8 cellular contexts compared by ENCODE assay signal in the genomic region with DNA sequence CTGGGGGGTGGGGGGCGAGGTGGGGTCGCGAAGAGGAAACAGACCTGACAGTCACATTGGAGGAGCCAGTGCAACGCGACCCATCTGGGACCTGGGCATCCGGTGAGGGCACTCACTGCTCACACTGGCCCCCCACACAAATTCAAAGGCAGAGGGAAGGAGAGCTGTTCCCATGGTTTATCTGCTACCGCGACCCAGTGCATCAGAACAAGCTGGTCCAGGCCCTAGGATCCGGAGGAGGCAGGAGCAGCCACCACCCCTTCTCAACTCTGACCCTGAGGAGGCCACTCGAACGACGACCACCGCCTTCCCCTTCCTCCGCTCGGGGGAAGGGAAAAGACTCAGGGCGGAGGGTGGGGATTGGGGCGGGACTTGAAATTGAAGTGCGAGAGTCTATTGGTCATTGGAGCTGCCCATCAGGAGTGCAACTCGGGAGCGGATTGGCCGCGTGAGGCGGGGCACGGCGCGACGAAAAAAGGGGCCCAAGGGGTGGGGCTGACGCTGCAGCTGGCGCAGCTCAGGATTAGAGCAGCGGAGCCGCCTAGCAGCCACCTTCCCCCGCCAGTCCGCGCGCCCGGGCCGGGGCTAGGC. TPM values are rescaled to one million over a fixed set of nuclear protein-coding genes. Genes with fewer than 3 reads are reported as not detected.
DNase-seq lines count a peak whose midpoint lies in the region; ATAC-seq and TF ChIP-seq lines count a peak whose summit lies in the region.

Gene CDK5R2, plus strand, starts transcription at position 526 of the 591 bp plus-strand sequence. CDS start 155 bp downstream, outside the sequence.

- H4K12ac ChIP-seq in trophoblast cell (ENCODE audit: low read depth, low read length), result peak within 1 kb of the TSS; percentile 5

- H3K4ac ChIP-seq in trophoblast cell (ENCODE audit: low read depth, low read length), result no peak within 1 kb of the TSS

- no peaks in the 10 kb centered on the region for H3K36me3 Mint-ChIP-seq in activated naive CD8-positive, alpha-beta T cell treated with anti-CD3 and anti-CD28 coated beads for 36 hours

- H3K79me2 ChIP-seq in trophoblast cell (ENCODE audit: control insufficient read depth, insufficient read depth, low read length, poor library complexity), result no peaks in the 10 kb centered on the region

- ATAC-seq in upper lobe of right lung, result peak; percentile 67

- no peak within 1 kb of the TSS for H3K18ac ChIP-seq in trophoblast cell (ENCODE audit: low read length)

- H4K91ac ChIP-seq in trophoblast cell (ENCODE audit: low read depth, low read length), result no peak within 1 kb of the TSS

- no peak for TF ChIP-seq CTCF in upper lobe of right lung (IDR thresholded peaks at IDR 0.05)

- H3K4me1 Mint-ChIP-seq in activated naive CD8-positive, alpha-beta T cell treated with anti-CD3 and anti-CD28 coated beads for 36 hours, result peaks cover 7% of the 10 kb centered on the region

- H3K27me3 ChIP-seq in trophoblast cell (ENCODE audit: insufficient read depth, low read length) (peaks cover 45% of the 10 kb centered on the region), upper lobe of right lung (peaks cover 73% of the 10 kb centered on the region)

- H2BK120ac ChIP-seq in trophoblast cell (ENCODE audit: insufficient read depth, low read length, poor library complexity), result no peak within 1 kb of the TSS

- peaks cover 82% of the 10 kb centered on the region for H3K27me3 Mint-ChIP-seq in activated naive CD8-positive, alpha-beta T cell treated with anti-CD3 and anti-CD28 coated beads for 36 hours

- DNase-seq in H4 (ENCODE audit: low spot score), result peak; percentile 86
- DNase-seq in LHCN-M2 (ENCODE audit: low read depth), result peak; percentile 79
- DNase-seq in RPMI8226, result peak; percentile 70
- DNase-seq in activated naive CD8-positive, alpha-beta T cell treated with anti-CD3 and anti-CD28 coated beads for 36 hours, result peak; percentile 88
- DNase-seq in head of caudate nucleus, result peak; percentile 75 to 96 (median 90)
- peak; percentile 7 to 66 for DNase-seq in trophoblast cell
- DNase-seq in upper lobe of right lung, result peak; percentile 79

- H4K8ac ChIP-seq in trophoblast cell (ENCODE audit: low read depth, low read length), result peak within 1 kb of the TSS; percentile 6

- H3K79me1 ChIP-seq in trophoblast cell (ENCODE audit: low read length), result no peaks in the 10 kb centered on the region

- WGBS in trophoblast cell (ENCODE audit: extremely low coverage, insufficient coverage, insufficient read length), result no CpG with 5 or more reads among the region's 37 CpGs

- no peak within 1 kb of the TSS for H2AK5ac ChIP-seq in trophoblast cell (ENCODE audit: low read length)

- no peaks in the 10 kb centered on the region for H3K9me3 ChIP-seq in ES-I3 (ENCODE audit: control insufficient read depth, insufficient read depth, low read length)
- H3K9me3 ChIP-seq in trophoblast cell (ENCODE audit: insufficient read depth, low read depth, low read length), result peaks cover 13% of the 10 kb centered on the region
- no peaks in the 10 kb centered on the region for H3K9me3 ChIP-seq in upper lobe of right lung

- no peak within 1 kb of the TSS for H3K14ac ChIP-seq in trophoblast cell (ENCODE audit: low read length)

- peaks cover 14% of the 10 kb centered on the region for H3K4me1 ChIP-seq in ES-I3 (ENCODE audit: insufficient read depth, low read length)
- H3K4me1 ChIP-seq in trophoblast cell (ENCODE audit: control insufficient read depth in 1 of 2, insufficient read depth in 2 of 2, low read length in 2 of 2), result peaks cover 7 to 12% of the 10 kb centered on the region in 2 experiments
- peaks cover 3% of the 10 kb centered on the region for H3K4me1 ChIP-seq in upper lobe of right lung

- peak within 1 kb of the TSS; percentile 90 for H3K9ac ChIP-seq in ES-I3 (ENCODE audit: low read depth, low read length)
- no peak within 1 kb of the TSS for H3K9ac ChIP-seq in trophoblast cell (ENCODE audit: low read length)

- no peak within 1 kb of the TSS for H3K27ac Mint-ChIP-seq in activated naive CD8-positive, alpha-beta T cell treated with anti-CD3 and anti-CD28 coated beads for 36 hours

- peak within 1 kb of the TSS; percentile 18 for H3K4me3 ChIP-seq in trophoblast cell (ENCODE audit: low read depth, low read length)
- peak within 1 kb of the TSS; percentile 23 for H3K4me3 ChIP-seq in upper lobe of right lung

- H3K27ac ChIP-seq in trophoblast cell (ENCODE audit: low read depth, low read length) (no peak within 1 kb of the TSS), upper lobe of right lung (no peak within 1 kb of the TSS)

- H2BK5ac ChIP-seq in trophoblast cell (ENCODE audit: low read depth, low read length, poor library complexity), result no peak within 1 kb of the TSS

- H2AFZ ChIP-seq in trophoblast cell (ENCODE audit: insufficient read depth, low read length, poor library complexity), result peak within 1 kb of the TSS; percentile 42

- no peak within 1 kb of the TSS for H3K23ac ChIP-seq in trophoblast cell (ENCODE audit: low read length)

- H3K36me3 ChIP-seq in ES-I3 (ENCODE audit: insufficient read depth, low read length), result no peaks in the 10 kb centered on the region
- H3K36me3 ChIP-seq in trophoblast cell (ENCODE audit: control insufficient read depth in 1 of 2, insufficient read depth in 2 of 2, low read length in 2 of 2), result no peaks in the 10 kb centered on the region
- H3K36me3 ChIP-seq in upper lobe of right lung, result no peaks in the 10 kb centered on the region

- peak within 1 kb of the TSS; percentile 60 for H3K4me2 ChIP-seq in trophoblast cell (ENCODE audit: low read length)

- intact Hi-C loops in head of caudate nucleus (cut with DNase I) (loop anchor here (5.0 kb wide), 1 partner anchor 62 kb away; no protein-coding TSS in a partner anchor), upper lobe of right lung (cut with DNase I) (no loop called here)

- H3K4me3 Mint-ChIP-seq in activated naive CD8-positive, alpha-beta T cell treated with anti-CD3 and anti-CD28 coated beads for 36 hours, result peak within 1 kb of the TSS; percentile 50

- no peaks in the 10 kb centered on the region for H3K9me3 Mint-ChIP-seq in activated naive CD8-positive, alpha-beta T cell treated with anti-CD3 and anti-CD28 coated beads for 36 hours

- H2BK12ac ChIP-seq in trophoblast cell (ENCODE audit: low read length), result no peak within 1 kb of the TSS

RNA-seq across cellular contexts. Expression of gene CDK5R2, which starts in this region (rescaled TPM):
- total RNA-seq in H4 (2014; rRNA removed; shearing (Covaris generic)), result 0.45 and 0.75 TPM in 2 replicates
- total RNA-seq in LHCN-M2 (2014; rRNA removed) (0.17 and 0.38 TPM in 2 replicates), upper lobe of right lung (not detected)
- 0.24 TPM for polyA plus RNA-seq in LHCN-M2 (2012)
- not detected for total RNA-seq in activated naive CD8-positive, alpha-beta T cell treated with anti-CD3 and anti-CD28 coated beads for 36 hours
- polyA plus RNA-seq in trophoblast cell (2013), result 0.16 and 0.18 TPM in 2 replicates

Comparison
In these comparisons a context has a peak if more than half of its experiments do, and no peak if none do; other contexts are left out.
1. Peak in DNase-seq in H4; RNA of the gene not detected or under 1 TPM.
2. Peak in DNase-seq in LHCN-M2; RNA of the gene not detected or under 1 TPM.
3. Peak in DNase-seq in activated naive CD8-positive, alpha-beta T cell treated with anti-CD3 and anti-CD28 coated beads for 36 hours; RNA of the gene not detected or under 1 TPM.
4. Peak in DNase-seq, ATAC-seq and H3K4me3 ChIP-seq in upper lobe of right lung; RNA of the gene not detected or under 1 TPM.
5. DNase-seq: peak in every context shown above with its lines; median percentile 90 in head of caudate nucleus; 88 in activated naive CD8-positive, alpha-beta T cell treated with anti-CD3 and anti-CD28 coated beads for 36 hours; 86 in H4; 79 in LHCN-M2; 79 in upper lobe of right lung; 70 in RPMI8226; 36 in trophoblast cell.